21 cellular contexts compared by ENCODE assay signal in genomic region chr2:42864222-42864621, GRCh38.
"Had no signal": no experiment of that assay in that cellular context is flagged by ENCODE, and none has a peak within 500 bp of the region (broad histone marks: within the 10 kb centered on the region; RNA-seq: fewer than 3 reads in every experiment).

No MANE protein-coding gene starts in this region.

- H3K4me3 ChIP-seq: lung, mucosa of descending colon, ovary, right atrium auricular region, smooth muscle cell, stomach, testis, thyroid gland, vagina had no signal

- DNase-seq: hypothalamus; immature natural killer cell; kidney; mesendoderm; midbrain; mucosa of descending colon; naive thymus-derived CD4-positive, alpha-beta T cell; ovary; stimulated activated CD4-positive, alpha-beta T cell treated with anti-CD3 and anti-CD28 coated beads, Interleukin-15, amount 100 ng/mL, for 24 hours; stimulated activated CD4-positive, alpha-beta T cell treated with anti-CD3 and anti-CD28 coated beads, Interleukin-2, amount 100 ng/mL, for 24 hours; stimulated activated CD4-positive, alpha-beta T cell treated with anti-CD3 and anti-CD28 coated beads, Interleukin-4, amount 100 ng/mL, for 1 hour; stimulated activated naive B cell treated with anti-CD40 and anti-IgM and Interleukin-4, amounts not matched to agents 10 μg/mL and 1 μg/mL and 100 μg/mL, for 72 hours; stimulated activated naive CD8-positive, alpha-beta T cell treated with anti-CD3 and anti-CD28 coated beads, Interleukin-15, Interleukin-2, amounts not matched to agents 100 U/mL and 50 U/mL, for 24 hours; stomach; testis; thyroid gland had no signal

- H3K27me3 ChIP-seq: ovary, right atrium auricular region, stomach, testis, thyroid gland, vagina had no signal

- ATAC-seq: mucosa of descending colon; naive thymus-derived CD4-positive, alpha-beta T cell; natural killer cell treated with Interleukin-12 subunit alpha and Interleukin-12 subunit beta and Interleukin-15 and Interleukin-18, amount 100 ng/mL, for 72 hours; stimulated activated naive B cell treated with anti-CD40 and anti-IgM and Interleukin-4, amounts not matched to agents 10 μg/mL and 1 μg/mL and 100 μg/mL, for 72 hours; stimulated activated naive CD8-positive, alpha-beta T cell treated with anti-CD3 and anti-CD28 coated beads, Interleukin-15, Interleukin-2, amounts not matched to agents 100 U/mL and 50 U/mL, for 24 hours had no signal

- H3K36me3 ChIP-seq: ovary, right atrium auricular region, stomach, thyroid gland, vagina had no signal

- H3K27ac ChIP-seq: ovary, stomach, testis, thyroid gland had no signal

- H3K9me3 ChIP-seq: mucosa of descending colon, ovary, testis, thyroid gland, vagina had no signal

- H3K4me2 ChIP-seq: smooth muscle cell had no signal
